Comparison of ENCODE assay signal across 11 cellular contexts in the genomic region with DNA sequence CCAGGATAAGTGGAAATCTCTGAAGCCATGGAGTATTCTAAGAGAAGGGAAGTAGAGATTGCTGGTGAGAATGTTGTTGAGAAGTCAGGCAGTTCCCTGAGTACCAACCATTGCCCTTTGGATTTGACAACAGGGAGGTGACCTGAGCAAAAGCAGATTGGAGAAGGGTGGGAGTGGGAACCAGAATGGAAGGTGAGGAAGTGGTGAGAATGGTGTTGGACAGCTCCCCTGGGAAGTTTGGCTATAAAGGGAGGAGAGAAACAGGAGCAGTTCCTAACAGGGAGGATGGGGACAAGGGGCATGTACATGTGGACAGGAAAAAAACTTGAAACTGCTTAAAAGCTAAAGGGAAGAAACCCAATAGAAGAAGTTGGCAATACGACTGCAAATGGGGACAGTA.
"Had no signal": no experiment of that assay in that cellular context is flagged by ENCODE, and none has a peak within 500 bp of the region (broad histone marks: within the 10 kb centered on the region; RNA-seq: fewer than 3 reads in every experiment).

No MANE protein-coding gene starts in this region.

- H3K4me3 Mint-ChIP-seq: activated CD4-positive, alpha-beta memory T cell treated with anti-CD3 and anti-CD28 coated beads, Interleukin-2, amount 10 ng/mL, durations not matched to agents 7 days and 5 days; naive thymus-derived CD4-positive, alpha-beta T cell had no signal

- H3K9me3 Mint-ChIP-seq: activated CD4-positive, alpha-beta memory T cell treated with anti-CD3 and anti-CD28 coated beads, Interleukin-2, amount 10 ng/mL, durations not matched to agents 7 days and 5 days; naive thymus-derived CD4-positive, alpha-beta T cell had no signal

- ATAC-seq: left cardiac atrium; naive thymus-derived CD4-positive, alpha-beta T cell had no signal

- H3K27me3 Mint-ChIP-seq: activated CD4-positive, alpha-beta memory T cell treated with anti-CD3 and anti-CD28 coated beads, Interleukin-2, amount 10 ng/mL, durations not matched to agents 7 days and 5 days; naive thymus-derived CD4-positive, alpha-beta T cell had no signal

- H3K36me3 ChIP-seq: breast epithelium had no signal

- H3K9me3 ChIP-seq: ascending aorta, breast epithelium, tibial artery had no signal

- H3K27ac Mint-ChIP-seq: activated CD4-positive, alpha-beta memory T cell treated with anti-CD3 and anti-CD28 coated beads, Interleukin-2, amount 10 ng/mL, durations not matched to agents 7 days and 5 days had no signal

- H3K4me1 ChIP-seq: breast epithelium had no signal

- H3K4me3 ChIP-seq: ascending aorta, breast epithelium, tibial artery had no signal

- DNase-seq: activated CD4-positive, alpha-beta memory T cell treated with anti-CD3 and anti-CD28 coated beads, Interleukin-2, amount 10 ng/mL, durations not matched to agents 7 days and 5 days; activated CD4-positive, alpha-beta T cell treated with anti-CD3 and anti-CD28 coated beads for 1 hour; left cardiac atrium; mammary epithelial cell; naive thymus-derived CD4-positive, alpha-beta T cell; stimulated activated CD4-positive, alpha-beta T cell treated with anti-CD3 and anti-CD28 coated beads, Interleukin-1b, Interleukin-23, amount 100 ng/mL, for 48 hours; tibial artery had no signal

- H3K4me1 Mint-ChIP-seq: activated CD4-positive, alpha-beta memory T cell treated with anti-CD3 and anti-CD28 coated beads, Interleukin-2, amount 10 ng/mL, durations not matched to agents 7 days and 5 days had no signal

- H3K27ac ChIP-seq: ascending aorta, parathyroid adenoma, tibial artery, VCaP had no signal
